Comparison of ENCODE assay signal across 15 cellular contexts in genomic region chr7:45085619-45086200, GRCh38.
"Had no signal": no experiment of that assay in that cellular context is flagged by ENCODE, and none has a peak within 500 bp of the region (broad histone marks: within the 10 kb centered on the region; RNA-seq: fewer than 3 reads in every experiment).

No MANE protein-coding gene starts in this region.

- H3K27me3 ChIP-seq: sigmoid colon, tibial nerve had no signal

- ATAC-seq: activated naive CD8-positive, alpha-beta T cell treated with anti-CD3 and anti-CD28 coated beads, Interleukin-2, amount 50 U/mL, for 24 hours; body of pancreas; gastrocnemius medialis; left cardiac atrium had no signal

- H3K4me3 Mint-ChIP-seq: activated CD4-positive, alpha-beta memory T cell treated with anti-CD3 and anti-CD28 coated beads, Interleukin-2, amount 10 ng/mL, durations not matched to agents 7 days and 5 days; activated naive CD8-positive, alpha-beta T cell treated with anti-CD3 and anti-CD28 coated beads, Interleukin-2, amount 50 U/mL, for 24 hours; endodermal cell had no signal

- H3K27ac Mint-ChIP-seq: activated CD4-positive, alpha-beta memory T cell treated with anti-CD3 and anti-CD28 coated beads, Interleukin-2, amount 10 ng/mL, durations not matched to agents 7 days and 5 days; activated naive CD8-positive, alpha-beta T cell treated with anti-CD3 and anti-CD28 coated beads, Interleukin-2, amount 50 U/mL, for 24 hours; endodermal cell had no signal

- H3K27ac ChIP-seq: body of pancreas, colonic mucosa, esophagus squamous epithelium, gastrocnemius medialis, sigmoid colon had no signal

- H3K36me3 ChIP-seq: colonic mucosa, esophagus squamous epithelium, gastrocnemius medialis, sigmoid colon had no signal

- H3K4me3 ChIP-seq: body of pancreas, colonic mucosa, esophagus squamous epithelium, gastrocnemius medialis, sigmoid colon, tibial nerve had no signal

- H3K4me1 Mint-ChIP-seq: endodermal cell had no signal

- DNase-seq: activated CD4-positive, alpha-beta memory T cell treated with anti-CD3 and anti-CD28 coated beads, Interleukin-2, amount 10 ng/mL, durations not matched to agents 7 days and 5 days; activated CD4-positive, alpha-beta T cell treated with anti-CD3 and anti-CD28 coated beads for 48 hours; activated gamma-delta T cell; activated naive CD4-positive, alpha-beta T cell treated with anti-CD3 and anti-CD28 coated beads, Interleukin-2, amount 50 U/mL, for 16 hours; activated naive CD8-positive, alpha-beta T cell treated with anti-CD3 and anti-CD28 coated beads, Interleukin-2, amount 50 U/mL, for 24 hours; body of pancreas; colonic mucosa; endodermal cell; esophagus squamous epithelium; left cardiac atrium; stimulated activated CD4-positive, alpha-beta T cell treated with anti-CD3 and anti-CD28 coated beads, Interleukin-4, amount 100 ng/mL, for 1 hour; stimulated activated naive CD4-positive, alpha-beta T cell treated with Interleukin-2 at 50 U/mL for 16 hours had no signal

- H3K9me3 Mint-ChIP-seq: activated CD4-positive, alpha-beta memory T cell treated with anti-CD3 and anti-CD28 coated beads, Interleukin-2, amount 10 ng/mL, durations not matched to agents 7 days and 5 days; activated naive CD8-positive, alpha-beta T cell treated with anti-CD3 and anti-CD28 coated beads, Interleukin-2, amount 50 U/mL, for 24 hours; endodermal cell had no signal
